1 cellular context compared by ENCODE assay signal in genomic region chr14:23379331-23380196, GRCh38.
TF ChIP-seq lines count a peak whose summit lies in the region.

No MANE protein-coding gene starts in this region.

TF ChIP-seq in HepG2, 621 proteins besides CTCF, POLR2A, EP300 and RAD21 (continued from another document and continues in another):
- TF ChIP-seq, protein P1, sequence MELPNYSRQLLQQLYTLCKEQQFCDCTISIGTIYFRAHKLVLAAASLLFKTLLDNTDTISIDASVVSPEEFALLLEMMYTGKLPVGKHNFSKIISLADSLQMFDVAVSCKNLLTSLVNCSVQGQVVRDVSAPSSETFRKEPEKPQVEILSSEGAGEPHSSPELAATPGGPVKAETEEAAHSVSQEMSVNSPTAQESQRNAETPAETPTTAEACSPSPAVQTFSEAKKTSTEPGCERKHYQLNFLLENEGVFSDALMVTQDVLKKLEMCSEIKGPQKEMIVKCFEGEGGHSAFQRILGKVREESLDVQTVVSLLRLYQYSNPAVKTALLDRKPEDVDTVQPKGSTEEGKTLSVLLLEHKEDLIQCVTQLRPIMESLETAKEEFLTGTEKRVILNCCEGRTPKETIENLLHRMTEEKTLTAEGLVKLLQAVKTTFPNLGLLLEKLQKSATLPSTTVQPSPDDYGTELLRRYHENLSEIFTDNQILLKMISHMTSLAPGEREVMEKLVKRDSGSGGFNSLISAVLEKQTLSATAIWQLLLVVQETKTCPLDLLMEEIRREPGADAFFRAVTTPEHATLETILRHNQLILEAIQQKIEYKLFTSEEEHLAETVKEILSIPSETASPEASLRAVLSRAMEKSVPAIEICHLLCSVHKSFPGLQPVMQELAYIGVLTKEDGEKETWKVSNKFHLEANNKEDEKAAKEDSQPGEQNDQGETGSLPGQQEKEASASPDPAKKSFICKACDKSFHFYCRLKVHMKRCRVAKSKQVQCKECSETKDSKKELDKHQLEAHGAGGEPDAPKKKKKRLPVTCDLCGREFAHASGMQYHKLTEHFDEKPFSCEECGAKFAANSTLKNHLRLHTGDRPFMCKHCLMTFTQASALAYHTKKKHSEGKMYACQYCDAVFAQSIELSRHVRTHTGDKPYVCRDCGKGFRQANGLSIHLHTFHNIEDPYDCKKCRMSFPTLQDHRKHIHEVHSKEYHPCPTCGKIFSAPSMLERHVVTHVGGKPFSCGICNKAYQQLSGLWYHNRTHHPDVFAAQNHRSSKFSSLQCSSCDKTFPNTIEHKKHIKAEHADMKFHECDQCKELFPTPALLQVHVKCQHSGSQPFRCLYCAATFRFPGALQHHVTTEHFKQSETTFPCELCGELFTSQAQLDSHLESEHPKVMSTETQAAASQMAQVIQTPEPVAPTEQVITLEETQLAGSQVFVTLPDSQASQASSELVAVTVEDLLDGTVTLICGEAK (IDR thresholded peaks at IDR 0.05): no peak
- TF ChIP-seq, protein P1 (CRISPR knock-in tag; IDR thresholded peaks at IDR 0.05): 0 out of 2 replicates have a peak, but pooled peaks have one; percentile 58
- TF ChIP-seq ZNF772 (CRISPR knock-in tag; IDR thresholded peaks at IDR 0.05) (0 out of 2 replicates have a peak, but pooled peaks have one; percentile 21), ZNF790 (CRISPR knock-in tag; IDR thresholded peaks at IDR 0.05; ENCODE audit: borderline replicate concordance) (no peak), HDAC1 (CRISPR knock-in tag; IDR thresholded peaks at IDR 0.05) (no peak), ZNF34 (CRISPR knock-in tag; IDR thresholded peaks at IDR 0.05; ENCODE audit: borderline replicate concordance) (no peak), FLYWCH1 (CRISPR knock-in tag; IDR thresholded peaks at IDR 0.05) (no peak), ZNF180 (CRISPR knock-in tag; IDR thresholded peaks at IDR 0.05; ENCODE audit: borderline replicate concordance, low read depth) (no peak; the same call in 1 of the 2 replicates), ZNF30 (CRISPR knock-in tag; IDR thresholded peaks at IDR 0.05) (no peak), NPAS2 (CRISPR knock-in tag; IDR thresholded peaks at IDR 0.05; ENCODE audit: borderline replicate concordance) (no peak), RBM22 (optimal IDR thresholded peaks at IDR 0.05; ENCODE audit: low read length) (no peak), ZNF768 (CRISPR knock-in tag; IDR thresholded peaks at IDR 0.05) (peak; percentile 64; the same call in 1 of the 2 replicates), ZNF788 (CRISPR knock-in tag; IDR thresholded peaks at IDR 0.05; ENCODE audit: borderline replicate concordance) (peak; percentile 47; the same call in 1 of the 2 replicates), ZFP62 (CRISPR knock-in tag; IDR thresholded peaks at IDR 0.05) (no peak), HNF4G (IDR thresholded peaks at IDR 0.05; ENCODE audit: borderline replicate concordance, low read depth, low read length) (no peak), HNF4G (CRISPR knock-in tag; IDR thresholded peaks at IDR 0.05; ENCODE audit: borderline replicate concordance, low read depth) (peak; percentile 51; the same call in 1 of the 2 replicates), ZNF10 (CRISPR knock-in tag; IDR thresholded peaks at IDR 0.05; ENCODE audit: borderline replicate concordance, low read depth) (no peak), ZNF605 (CRISPR knock-in tag; IDR thresholded peaks at IDR 0.05) (no peak), ZNF331 (CRISPR knock-in tag; IDR thresholded peaks at IDR 0.05) (peak; percentile 80; the same call in 1 of the 2 replicates), RARA (CRISPR knock-in tag; IDR thresholded peaks at IDR 0.05) (peak; percentile 29; the same call in 1 of the 2 replicates), ELF4 (CRISPR knock-in tag; IDR thresholded peaks at IDR 0.05; ENCODE audit: borderline replicate concordance) (no peak), EZH2 (conservative IDR thresholded peaks at IDR 0.05; ENCODE audit: low read depth, low read length) (peak; percentile 85; the same call in 1 of the 2 replicates), ZNF225 (CRISPR knock-in tag; IDR thresholded peaks at IDR 0.05) (peak; percentile 95), TARDBP (CRISPR knock-in tag; IDR thresholded peaks at IDR 0.05) (no peak), STAT5B (CRISPR knock-in tag; IDR thresholded peaks at IDR 0.05) (no peak), ZNF740 (CRISPR knock-in tag; IDR thresholded peaks at IDR 0.05) (0 out of 2 replicates have a peak, but pooled peaks have one; percentile 61), ZNF382 (CRISPR knock-in tag; IDR thresholded peaks at IDR 0.05; ENCODE audit: borderline replicate concordance) (no peak), MYC (CRISPR knock-in tag; IDR thresholded peaks at IDR 0.05; ENCODE audit: borderline replicate concordance) (peak; percentile 53; the same call in 1 of the 2 replicates), RFX3 (CRISPR knock-in tag; IDR thresholded peaks at IDR 0.05) (0 out of 2 replicates have a peak, but pooled peaks have one; percentile 13), ZSCAN31 (CRISPR knock-in tag; IDR thresholded peaks at IDR 0.05; ENCODE audit: low read depth) (no peak), RAD51 (IDR thresholded peaks at IDR 0.05; ENCODE audit: borderline replicate concordance) (no peak), ZNF563 (CRISPR knock-in tag; IDR thresholded peaks at IDR 0.05) (no peak)
- TF ChIP-seq, protein P2, sequence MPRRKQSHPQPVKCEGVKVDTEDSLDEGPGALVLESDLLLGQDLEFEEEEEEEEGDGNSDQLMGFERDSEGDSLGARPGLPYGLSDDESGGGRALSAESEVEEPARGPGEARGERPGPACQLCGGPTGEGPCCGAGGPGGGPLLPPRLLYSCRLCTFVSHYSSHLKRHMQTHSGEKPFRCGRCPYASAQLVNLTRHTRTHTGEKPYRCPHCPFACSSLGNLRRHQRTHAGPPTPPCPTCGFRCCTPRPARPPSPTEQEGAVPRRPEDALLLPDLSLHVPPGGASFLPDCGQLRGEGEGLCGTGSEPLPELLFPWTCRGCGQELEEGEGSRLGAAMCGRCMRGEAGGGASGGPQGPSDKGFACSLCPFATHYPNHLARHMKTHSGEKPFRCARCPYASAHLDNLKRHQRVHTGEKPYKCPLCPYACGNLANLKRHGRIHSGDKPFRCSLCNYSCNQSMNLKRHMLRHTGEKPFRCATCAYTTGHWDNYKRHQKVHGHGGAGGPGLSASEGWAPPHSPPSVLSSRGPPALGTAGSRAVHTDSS (CRISPR knock-in tag; conservative IDR thresholded peaks at IDR 0.05): peak; percentile 78; the same call in 1 of the 2 replicates
- TF ChIP-seq, protein P3, sequence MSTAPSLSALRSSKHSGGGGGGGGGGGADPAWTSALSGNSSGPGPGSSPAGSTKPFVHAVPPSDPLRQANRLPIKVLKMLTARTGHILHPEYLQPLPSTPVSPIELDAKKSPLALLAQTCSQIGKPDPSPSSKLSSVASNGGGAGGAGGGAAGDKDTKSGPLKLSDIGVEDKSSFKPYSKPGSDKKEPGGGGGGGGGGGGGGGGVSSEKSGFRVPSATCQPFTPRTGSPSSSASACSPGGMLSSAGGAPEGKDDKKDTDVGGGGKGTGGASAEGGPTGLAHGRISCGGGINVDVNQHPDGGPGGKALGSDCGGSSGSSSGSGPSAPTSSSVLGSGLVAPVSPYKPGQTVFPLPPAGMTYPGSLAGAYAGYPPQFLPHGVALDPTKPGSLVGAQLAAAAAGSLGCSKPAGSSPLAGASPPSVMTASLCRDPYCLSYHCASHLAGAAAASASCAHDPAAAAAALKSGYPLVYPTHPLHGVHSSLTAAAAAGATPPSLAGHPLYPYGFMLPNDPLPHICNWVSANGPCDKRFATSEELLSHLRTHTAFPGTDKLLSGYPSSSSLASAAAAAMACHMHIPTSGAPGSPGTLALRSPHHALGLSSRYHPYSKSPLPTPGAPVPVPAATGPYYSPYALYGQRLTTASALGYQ (CRISPR knock-in tag; IDR thresholded peaks at IDR 0.05): no peak
- TF ChIP-seq, protein P4, sequence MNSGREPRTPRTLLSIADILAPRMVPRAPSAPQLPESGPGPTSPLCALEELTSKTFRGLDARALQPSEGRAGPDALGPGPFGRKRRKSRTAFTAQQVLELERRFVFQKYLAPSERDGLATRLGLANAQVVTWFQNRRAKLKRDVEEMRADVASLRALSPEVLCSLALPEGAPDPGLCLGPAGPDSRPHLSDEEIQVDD (CRISPR knock-in tag; IDR thresholded peaks at IDR 0.05; ENCODE audit: borderline replicate concordance): peak; percentile 51; the same call in 1 of the 2 replicates
- TF ChIP-seq, protein P5, sequence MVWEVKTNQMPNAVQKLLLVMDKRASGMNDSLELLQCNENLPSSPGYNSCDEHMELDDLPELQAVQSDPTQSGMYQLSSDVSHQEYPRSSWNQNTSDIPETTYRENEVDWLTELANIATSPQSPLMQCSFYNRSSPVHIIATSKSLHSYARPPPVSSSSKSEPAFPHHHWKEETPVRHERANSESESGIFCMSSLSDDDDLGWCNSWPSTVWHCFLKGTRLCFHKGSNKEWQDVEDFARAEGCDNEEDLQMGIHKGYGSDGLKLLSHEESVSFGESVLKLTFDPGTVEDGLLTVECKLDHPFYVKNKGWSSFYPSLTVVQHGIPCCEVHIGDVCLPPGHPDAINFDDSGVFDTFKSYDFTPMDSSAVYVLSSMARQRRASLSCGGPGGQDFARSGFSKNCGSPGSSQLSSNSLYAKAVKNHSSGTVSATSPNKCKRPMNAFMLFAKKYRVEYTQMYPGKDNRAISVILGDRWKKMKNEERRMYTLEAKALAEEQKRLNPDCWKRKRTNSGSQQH (CRISPR knock-in tag; IDR thresholded peaks at IDR 0.05; ENCODE audit: low read depth): no peak
- TF ChIP-seq, protein P6, sequence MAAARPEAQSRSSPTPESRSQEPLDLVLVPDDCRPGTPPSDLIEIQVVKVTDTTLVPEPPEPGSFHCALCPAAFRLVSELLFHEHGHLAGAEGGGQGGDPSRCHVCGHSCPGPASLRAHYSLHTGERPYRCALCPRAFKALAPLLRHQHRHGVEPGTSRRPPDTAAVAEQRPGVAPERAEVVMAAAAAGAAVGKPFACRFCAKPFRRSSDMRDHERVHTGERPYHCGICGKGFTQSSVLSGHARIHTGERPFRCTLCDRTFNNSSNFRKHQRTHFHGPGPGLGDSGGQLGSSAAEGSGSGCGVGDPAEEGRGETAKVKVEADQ (CRISPR knock-in tag; IDR thresholded peaks at IDR 0.05; ENCODE audit: borderline replicate concordance): no peak
- TF ChIP-seq, protein P7, sequence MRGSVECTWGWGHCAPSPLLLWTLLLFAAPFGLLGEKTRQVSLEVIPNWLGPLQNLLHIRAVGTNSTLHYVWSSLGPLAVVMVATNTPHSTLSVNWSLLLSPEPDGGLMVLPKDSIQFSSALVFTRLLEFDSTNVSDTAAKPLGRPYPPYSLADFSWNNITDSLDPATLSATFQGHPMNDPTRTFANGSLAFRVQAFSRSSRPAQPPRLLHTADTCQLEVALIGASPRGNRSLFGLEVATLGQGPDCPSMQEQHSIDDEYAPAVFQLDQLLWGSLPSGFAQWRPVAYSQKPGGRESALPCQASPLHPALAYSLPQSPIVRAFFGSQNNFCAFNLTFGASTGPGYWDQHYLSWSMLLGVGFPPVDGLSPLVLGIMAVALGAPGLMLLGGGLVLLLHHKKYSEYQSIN (CRISPR knock-in tag; IDR thresholded peaks at IDR 0.05; ENCODE audit: borderline replicate concordance): no peak
- TF ChIP-seq, protein P8, sequence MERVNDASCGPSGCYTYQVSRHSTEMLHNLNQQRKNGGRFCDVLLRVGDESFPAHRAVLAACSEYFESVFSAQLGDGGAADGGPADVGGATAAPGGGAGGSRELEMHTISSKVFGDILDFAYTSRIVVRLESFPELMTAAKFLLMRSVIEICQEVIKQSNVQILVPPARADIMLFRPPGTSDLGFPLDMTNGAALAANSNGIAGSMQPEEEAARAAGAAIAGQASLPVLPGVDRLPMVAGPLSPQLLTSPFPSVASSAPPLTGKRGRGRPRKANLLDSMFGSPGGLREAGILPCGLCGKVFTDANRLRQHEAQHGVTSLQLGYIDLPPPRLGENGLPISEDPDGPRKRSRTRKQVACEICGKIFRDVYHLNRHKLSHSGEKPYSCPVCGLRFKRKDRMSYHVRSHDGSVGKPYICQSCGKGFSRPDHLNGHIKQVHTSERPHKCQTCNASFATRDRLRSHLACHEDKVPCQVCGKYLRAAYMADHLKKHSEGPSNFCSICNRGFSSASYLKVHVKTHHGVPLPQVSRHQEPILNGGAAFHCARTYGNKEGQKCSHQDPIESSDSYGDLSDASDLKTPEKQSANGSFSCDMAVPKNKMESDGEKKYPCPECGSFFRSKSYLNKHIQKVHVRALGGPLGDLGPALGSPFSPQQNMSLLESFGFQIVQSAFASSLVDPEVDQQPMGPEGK (CRISPR knock-in tag; IDR thresholded peaks at IDR 0.05): 0 out of 2 replicates have a peak, but pooled peaks have one; percentile 50
- TF ChIP-seq, protein P9, sequence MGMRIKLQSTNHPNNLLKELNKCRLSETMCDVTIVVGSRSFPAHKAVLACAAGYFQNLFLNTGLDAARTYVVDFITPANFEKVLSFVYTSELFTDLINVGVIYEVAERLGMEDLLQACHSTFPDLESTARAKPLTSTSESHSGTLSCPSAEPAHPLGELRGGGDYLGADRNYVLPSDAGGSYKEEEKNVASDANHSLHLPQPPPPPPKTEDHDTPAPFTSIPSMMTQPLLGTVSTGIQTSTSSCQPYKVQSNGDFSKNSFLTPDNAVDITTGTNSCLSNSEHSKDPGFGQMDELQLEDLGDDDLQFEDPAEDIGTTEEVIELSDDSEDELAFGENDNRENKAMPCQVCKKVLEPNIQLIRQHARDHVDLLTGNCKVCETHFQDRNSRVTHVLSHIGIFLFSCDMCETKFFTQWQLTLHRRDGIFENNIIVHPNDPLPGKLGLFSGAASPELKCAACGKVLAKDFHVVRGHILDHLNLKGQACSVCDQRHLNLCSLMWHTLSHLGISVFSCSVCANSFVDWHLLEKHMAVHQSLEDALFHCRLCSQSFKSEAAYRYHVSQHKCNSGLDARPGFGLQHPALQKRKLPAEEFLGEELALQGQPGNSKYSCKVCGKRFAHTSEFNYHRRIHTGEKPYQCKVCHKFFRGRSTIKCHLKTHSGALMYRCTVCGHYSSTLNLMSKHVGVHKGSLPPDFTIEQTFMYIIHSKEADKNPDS (CRISPR knock-in tag; IDR thresholded peaks at IDR 0.05): no peak
